19 cellular contexts compared by ENCODE assay signal in genomic region chr12:77007476-77007875, GRCh38. TPM values are rescaled to one million over a fixed set of nuclear protein-coding genes. Genes with fewer than 3 reads are reported as not detected.
DNase-seq lines count a peak whose midpoint lies in the region; ATAC-seq, FAIRE-seq and TF ChIP-seq lines count a peak whose summit lies in the region.
"Had no signal": no experiment of that assay in that cellular context is flagged by ENCODE, and none has a peak within 500 bp of the region (broad histone marks: within the 10 kb centered on the region; RNA-seq: fewer than 3 reads in every experiment).

No MANE protein-coding gene starts in this region.

- no peak for TF ChIP-seq RAD21 in A549 (conservative IDR thresholded peaks at IDR 0.05 in 1 of 2, IDR thresholded peaks at IDR 0.05 in 1 of 2)

- H3K36me3 ChIP-seq in astrocyte (ENCODE audit: insufficient read depth, low read length): no peaks in the 10 kb centered on the region
- H3K36me3 ChIP-seq: BLaER1 had no signal

- H3K27ac ChIP-seq in A549: no peak overlapping the region
- H3K27ac ChIP-seq in astrocyte (ENCODE audit: low read depth, low read length): no peak overlapping the region
- H3K27ac ChIP-seq: 22Rv1, BLaER1 had no signal

- H2AFZ ChIP-seq in astrocyte (ENCODE audit: low read depth, low read length): no peak overlapping the region

- no peak for TF ChIP-seq POLR2A in A549 (IDR thresholded peaks at IDR 0.05; ENCODE audit: low read length)

- DNase-seq in A549 (ENCODE audit: low read depth in 1 of 2, low spot score in 1 of 2) (no peak), AG20443 (ENCODE audit: low spot score) (peak; percentile 36), astrocyte (ENCODE audit: low read depth) (peak; percentile 14), fibroblast of the aortic adventitia (ENCODE audit: low read depth) (peak; percentile 70), mucosa of gallbladder (ENCODE audit: low spot score) (no peak), left colon (no peak), NCI-H1092 (lab: John Stamatoyannopoulos, UW) (no peak), DMS153 (lab: John Stamatoyannopoulos, UW) (no peak)
- DNase-seq: AML-193; Caco-2; CD8-positive, alpha-beta memory T cell; DMS53; GF-D8; KG1 had no signal

- H3K9me3 Mint-ChIP-seq in astrocyte (ENCODE audit: unreplicated experiment): no peaks in the 10 kb centered on the region
- H3K9me3 Mint-ChIP-seq: CD8-positive, alpha-beta memory T cell; IgD-negative memory B cell had no signal

- H3K4me1 Mint-ChIP-seq in astrocyte (ENCODE audit: low read depth, unreplicated experiment): peaks cover 6% of the 10 kb centered on the region

- FAIRE-seq in A549 (lab: Jason Lieb, UNC): no peak
- no peak for FAIRE-seq in astrocyte (lab: Jason Lieb, UNC)
- FAIRE-seq: H54 had no signal

- H3K4me3 Mint-ChIP-seq in astrocyte (ENCODE audit: unreplicated experiment): no peak overlapping the region
- H3K4me3 Mint-ChIP-seq: CD8-positive, alpha-beta memory T cell; IgD-negative memory B cell had no signal

- H3K4me2 ChIP-seq in A549 (no peak overlapping the region), astrocyte (ENCODE audit: low read length) (no peak overlapping the region)
- H3K4me2 ChIP-seq: BLaER1 had no signal

- no peaks in the 10 kb centered on the region for H3K9me3 ChIP-seq in A549
- no peaks in the 10 kb centered on the region for H3K9me3 ChIP-seq in astrocyte (ENCODE audit: insufficient read depth, low read depth, low read length)
- H3K9me3 ChIP-seq: BLaER1, Caco-2 had no signal

- ATAC-seq in A549 (no peak), left colon (no peak)
- ATAC-seq: HCT116 had no signal

- H3K4me3 ChIP-seq in A549: no peak overlapping the region
- H3K4me3 ChIP-seq in astrocyte (ENCODE audit: insufficient read depth, low read depth, low read length): no peak overlapping the region
- H3K4me3 ChIP-seq in fibroblast of the aortic adventitia (ENCODE audit: low read depth, low read length): no peak overlapping the region
- H3K4me3 ChIP-seq: BLaER1 had no signal

- no peak for TF ChIP-seq EP300 in A549 (IDR thresholded peaks at IDR 0.05)

- intact Hi-C loops in left colon (cut with DNase I, micrococcal nuclease): no loop called here

- H3K4me1 ChIP-seq in A549: no peaks in the 10 kb centered on the region
- H3K4me1 ChIP-seq in astrocyte (ENCODE audit: insufficient read depth, low read length): no peaks in the 10 kb centered on the region
- H3K4me1 ChIP-seq: Caco-2 had no signal

- TF ChIP-seq CTCF in A549 (IDR thresholded peaks at IDR 0.05): no peak
- no peak for TF ChIP-seq CTCF in astrocyte (IDR thresholded peaks at IDR 0.05; ENCODE audit: insufficient read depth, low read depth, low read length)
- TF ChIP-seq CTCF in fibroblast of the aortic adventitia (IDR thresholded peaks at IDR 0.05; ENCODE audit: insufficient read depth, low read length): no peak

- WGBS in A549 (ENCODE audit: missing lambda C conversion rate): 12% methylated on average over 5 of the region's 5 CpGs

- H3K9ac ChIP-seq in astrocyte (ENCODE audit: low read length): no peak overlapping the region
- H3K9ac ChIP-seq: BLaER1 had no signal

- CTCF ChIA-PET in A549 (lab: Yijun Ruan, JAX): interaction anchor here (1.0 kb wide), 1 partner anchor 11 kb away, joined by 3 read pairs; no protein-coding TSS in a partner anchor

- no peaks in the 10 kb centered on the region for H3K36me3 Mint-ChIP-seq in astrocyte (ENCODE audit: low read depth, unreplicated experiment)
- H3K36me3 Mint-ChIP-seq: CD8-positive, alpha-beta memory T cell; IgD-negative memory B cell had no signal

- no peaks in the 10 kb centered on the region for H3K27me3 Mint-ChIP-seq in astrocyte (ENCODE audit: low read depth, unreplicated experiment)

- no peak overlapping the region for H3K27ac Mint-ChIP-seq in astrocyte (ENCODE audit: unreplicated experiment)
- H3K27ac Mint-ChIP-seq: IgD-negative memory B cell had no signal

- POLR2A ChIA-PET in A549 (lab: Yijun Ruan, JAX): no interaction called here

- H4K20me1 ChIP-seq in astrocyte (ENCODE audit: insufficient read depth, low read length): no peaks in the 10 kb centered on the region
- H4K20me1 ChIP-seq: BLaER1 had no signal

- H3K27me3 ChIP-seq in astrocyte (ENCODE audit: insufficient read depth, low read length): peaks cover 2% of the 10 kb centered on the region
- H3K27me3 ChIP-seq: BLaER1 had no signal

- no peaks in the 10 kb centered on the region for H3K79me2 ChIP-seq in astrocyte (ENCODE audit: insufficient read depth, low read length)

TF ChIP-seq in A549, 52 proteins besides CTCF, POLR2A, EP300 and RAD21:
- TF ChIP-seq NFE2L2 (conservative IDR thresholded peaks at IDR 0.05; ENCODE audit: low read length) (peak; percentile 33; the same call in 1 of the 2 replicates), HMGXB4 (CRISPR knock-in tag; IDR thresholded peaks at IDR 0.05; ENCODE audit: borderline replicate concordance) (no peak)

RNA-seq across cellular contexts. Expression of gene E2F7, which starts 57.9 kb away (rescaled TPM):
- polyA plus RNA-seq in A549 (2011; rRNA removed): 8.2 and 12.2 TPM in 2 replicates
- polyA plus RNA-seq in A549 (2012; cell fraction: cytosol; rRNA removed): 4.6 and 5.7 TPM in 2 replicates
- polyA plus RNA-seq in A549 (2012; cell fraction: nucleus; rRNA removed): 7.0 and 7.4 TPM in 2 replicates
- polyA plus RNA-seq in A549 (2017; fragmentation: RNase III; extraction: RNeasy Plus Mini Kit Qiagen cat#74134 plus additional on column Dnase treatment): 4.1 to 5.4 TPM (median 5.0 TPM) in 3 replicates
- 7.2 and 8.2 TPM in 2 replicates for polyA minus RNA-seq in A549 (2011; rRNA and poly(A)+ RNA removed)
- 21.5 and 26.2 TPM in 2 replicates for total RNA-seq in astrocyte
- 2.3 and 23.4 TPM in 2 replicates for total RNA-seq in fibroblast of the aortic adventitia (ENCODE audit: low replicate concordance)
- total RNA-seq in mucosa of gallbladder: 0.55 TPM
- total RNA-seq in left colon: 1 to 10 TPM in 1 of 2 donors, under 1 TPM in 1; 0.95 to 3.3 TPM
- polyA plus RNA-seq: CD8-positive, alpha-beta memory T cell; IgD-negative memory B cell had no signal

Comparison
In these comparisons a context has a peak if more than half of its experiments do, and no peak if none do; other contexts are left out.
1. DNase-seq: peak in AG20443 (single experiment), astrocyte (single experiment) and fibroblast of the aortic adventitia (single experiment); none in A549 (0 of 2), mucosa of gallbladder (single experiment), left colon (0 of 2), NCI-H1092 (single experiment) and DMS153 (single experiment).